9 cellular contexts compared by ENCODE assay signal in genomic region chr2:63424329-63425078, GRCh38.
A peak's percentile ranks its signal among the peaks of the same experiment; 100 is the strongest.
DNase-seq lines count a peak whose midpoint lies in the region; ATAC-seq, FAIRE-seq and TF ChIP-seq lines count a peak whose summit lies in the region.
"Had no signal": no experiment of that assay in that cellular context is flagged by ENCODE, and none has a peak within 500 bp of the region (broad histone marks: within the 10 kb centered on the region; RNA-seq: fewer than 3 reads in every experiment).

No MANE protein-coding gene starts in this region.

- peak; percentile 35 for DNase-seq in A172 (ENCODE audit: low spot score)
- peak; percentile 49 for DNase-seq in ELF-1 (ENCODE audit: low read depth, low spot score)
- peak; percentile 7 for DNase-seq in H54 (ENCODE audit: insufficient read length, low spot score)
- DNase-seq in M059J (ENCODE audit: low read depth): peak; percentile 20
- peak; percentile 25 for DNase-seq in WTC11 (ENCODE audit: low spot score)
- DNase-seq in keratinocyte (ENCODE audit: low read depth, low spot score): peak; percentile 7
- no peak for DNase-seq in ecto neural progenitor cell (ENCODE audit: low spot score)

- no peak for TF ChIP-seq POLR2A in H54 (IDR thresholded peaks at IDR 0.05; ENCODE audit: low read depth, low read length)
- no peak for TF ChIP-seq POLR2A in gastroesophageal sphincter (IDR thresholded peaks at IDR 0.05)

- dilution Hi-C loops in keratinocyte (cut with MboI; ENCODE audit: extremely low pct_ligation_motif_present, low sequenced_read_pairs): no loop called here

- peak; percentile 94 for ATAC-seq in WTC11
- ATAC-seq in gastroesophageal sphincter: no peak

- H3K27me3 Mint-ChIP-seq in WTC11 (ENCODE audit: low read depth): peaks cover 4% of the 10 kb centered on the region
- H3K27me3 Mint-ChIP-seq: IgD-negative memory B cell had no signal

- H3K27me3 ChIP-seq in keratinocyte (ENCODE audit: control insufficient read depth, extremely low read depth, insufficient read depth, low read length) (no peaks in the 10 kb centered on the region), gastroesophageal sphincter (no peaks in the 10 kb centered on the region)

- TF ChIP-seq EP300 in gastroesophageal sphincter (IDR thresholded peaks at IDR 0.05): no peak

- H3K9me3 Mint-ChIP-seq in WTC11: peaks cover 14% of the 10 kb centered on the region

- POLR2A ChIA-PET in WTC11 (lab: Charles Lee): interaction anchor here (0.6 kb wide), 1 partner anchor 126 kb away, joined by 4 read pairs; no protein-coding TSS in a partner anchor

- no peak overlapping the region for H3K27ac ChIP-seq in keratinocyte (ENCODE audit: control insufficient read depth, insufficient read depth, low read length)
- H3K27ac ChIP-seq in gastroesophageal sphincter: no peak overlapping the region

- H3K9me1 ChIP-seq in keratinocyte (ENCODE audit: control insufficient read depth, extremely low read depth, insufficient read depth, low read length): no peaks in the 10 kb centered on the region

- no peak overlapping the region for H3K4me2 ChIP-seq in keratinocyte (ENCODE audit: control insufficient read depth, extremely low read depth, insufficient read depth, low read depth, low read length)

- 40 to 65% methylated on average over 3 to 10 of the region's 15 CpGs for WGBS in gastroesophageal sphincter (ENCODE audit: low coverage in 1 of 2), 2 donors

- no peaks in the 10 kb centered on the region for H3K4me1 Mint-ChIP-seq in WTC11

- no peak overlapping the region for H3K27ac Mint-ChIP-seq in WTC11
- H3K27ac Mint-ChIP-seq: IgD-negative memory B cell had no signal

- H3K79me2 ChIP-seq in keratinocyte (ENCODE audit: control insufficient read depth, insufficient read depth, low read length): no peaks in the 10 kb centered on the region

- no peak overlapping the region for H3K4me3 Mint-ChIP-seq in WTC11
- H3K4me3 Mint-ChIP-seq: IgD-negative memory B cell had no signal

- TF ChIP-seq CTCF in WTC11 (IDR thresholded peaks at IDR 0.05) (peak; percentile 76), keratinocyte (optimal IDR thresholded peaks at IDR 0.05 in 1 of 3, IDR thresholded peaks at IDR 0.05 in 1 of 3, conservative IDR thresholded peaks at IDR 0.05 in 1 of 3; ENCODE audit: extremely low read depth in 1 of 3, insufficient read depth in 2 of 3, low read length in 3 of 3) (peak; percentile 49 to 70 (median 56)), gastroesophageal sphincter (IDR thresholded peaks at IDR 0.05) (peak in 1 of 4 experiments; percentile 13)

- no peak overlapping the region for H2AFZ ChIP-seq in keratinocyte (ENCODE audit: control insufficient read depth, low read length)

- H3K9ac ChIP-seq in keratinocyte (ENCODE audit: control insufficient read depth, extremely low read depth, insufficient read depth, low read length): no peak overlapping the region

- no peak overlapping the region for H3K4me3 ChIP-seq in keratinocyte (ENCODE audit: control insufficient read depth in 2 of 3, extremely low read depth in 1 of 3, insufficient read depth in 2 of 3, low read depth in 1 of 3, low read length in 3 of 3)
- H3K4me3 ChIP-seq in gastroesophageal sphincter: no peak overlapping the region

- H3K36me3 Mint-ChIP-seq in WTC11: peaks cover 9% of the 10 kb centered on the region

- CTCF ChIA-PET in WTC11 (lab: Charles Lee): interaction anchor here (0.6 to 1.6 kb wide), 24 partner anchors 9 to 1820 kb away, joined by 3 to 15 read pairs (median 4); partner anchors contain the start of genes MDH1 and WDPCP

- FAIRE-seq in H54 (lab: Jason Lieb, UNC): peak; percentile 70
- FAIRE-seq in keratinocyte (lab: Jason Lieb, UNC): peak; percentile 87

- H3K36me3 ChIP-seq in keratinocyte (ENCODE audit: control insufficient read depth in 2 of 2, extremely low read depth in 1 of 2, insufficient read depth in 2 of 2, low read length in 2 of 2) (no peaks in the 10 kb centered on the region), gastroesophageal sphincter (peaks cover 0 to 6% of the 10 kb centered on the region in 2 donors)

- H3K4me1 ChIP-seq in keratinocyte (ENCODE audit: control insufficient read depth, extremely low read depth, insufficient read depth, low read length) (no peaks in the 10 kb centered on the region), gastroesophageal sphincter (no peaks in the 10 kb centered on the region)

- H3K9me3 ChIP-seq in keratinocyte (ENCODE audit: control insufficient read depth, low read depth, low read length) (no peaks in the 10 kb centered on the region), gastroesophageal sphincter (peaks cover 0 to 8% (median 0%) of the 10 kb centered on the region in 3 donors)

- no peaks in the 10 kb centered on the region for H4K20me1 ChIP-seq in keratinocyte (ENCODE audit: control insufficient read depth, extremely low read depth, insufficient read depth, low read length)

TF ChIP-seq in WTC11, 78 proteins besides CTCF, POLR2A, EP300 and RAD21:
- TF ChIP-seq IRF2 (CRISPR knock-in tag; IDR thresholded peaks at IDR 0.05; ENCODE audit: borderline replicate concordance, low read depth) (no peak), MAX (CRISPR knock-in tag; IDR thresholded peaks at IDR 0.05) (peak; percentile 80), USF1 (CRISPR knock-in tag; IDR thresholded peaks at IDR 0.05) (peak; percentile 72; the same call in 1 of the 2 replicates), USF2 (CRISPR knock-in tag; IDR thresholded peaks at IDR 0.05) (peak; percentile 74), ZNF425 (CRISPR knock-in tag; conservative IDR thresholded peaks at IDR 0.05) (no peak)
